Comparison of ENCODE assay signal across 1 cellular context in genomic region chr13:50512602-50513527, GRCh38.
TF ChIP-seq lines count a peak whose summit lies in the region.

No MANE protein-coding gene starts in this region.

TF ChIP-seq in HEK293, 187 proteins besides CTCF, POLR2A, EP300 and RAD21 (continued from another document):
- TF ChIP-seq ZNF792 (tag by site-specific recombination; IDR thresholded peaks at IDR 0.05): no peak
- TF ChIP-seq GLI4 (tag by site-specific recombination; IDR thresholded peaks at IDR 0.05): no peak
- TF ChIP-seq ZNF184 (tag by site-specific recombination; IDR thresholded peaks at IDR 0.05): no peak
- peak; percentile 15 for TF ChIP-seq ZNF335 (tag by site-specific recombination; conservative IDR thresholded peaks at IDR 0.05)
- TF ChIP-seq ZNF416 (tag by site-specific recombination; IDR thresholded peaks at IDR 0.05): no peak
- TF ChIP-seq ZNF449 (tag by site-specific recombination; IDR thresholded peaks at IDR 0.05): no peak
- no peak for TF ChIP-seq OSR2 (tag by site-specific recombination; IDR thresholded peaks at IDR 0.05)
- no peak for TF ChIP-seq ZNF768 (tag by site-specific recombination; IDR thresholded peaks at IDR 0.05)
- TF ChIP-seq PRDM1 (tag by site-specific recombination; IDR thresholded peaks at IDR 0.05): peak; percentile 94
- 0 out of 2 replicates have a peak, but pooled peaks have one; percentile 12 for TF ChIP-seq SP7 (tag by site-specific recombination; IDR thresholded peaks at IDR 0.05)
- 0 out of 2 replicates have a peak, but pooled peaks have one; percentile 32 for TF ChIP-seq ZBTB44 (tag by site-specific recombination; IDR thresholded peaks at IDR 0.05)
- TF ChIP-seq ZNF148 (tag by site-specific recombination; IDR thresholded peaks at IDR 0.05; ENCODE audit: borderline replicate concordance): no peak
- TF ChIP-seq ZNF670 (tag by site-specific recombination; IDR thresholded peaks at IDR 0.05; ENCODE audit: low read depth): no peak
- TF ChIP-seq ZNF521 (tag by site-specific recombination; IDR thresholded peaks at IDR 0.05): no peak
- TF ChIP-seq ZNF280D (tag by site-specific recombination; IDR thresholded peaks at IDR 0.05): no peak
- no peak for TF ChIP-seq MEIS1 (CRISPR knock-in tag; IDR thresholded peaks at IDR 0.05; ENCODE audit: borderline replicate concordance)
- no peak for TF ChIP-seq ZNF302 (tag by site-specific recombination; IDR thresholded peaks at IDR 0.05; ENCODE audit: low read depth)
- TF ChIP-seq ZNF48 (tag by site-specific recombination; IDR thresholded peaks at IDR 0.05): no peak
- peak; percentile 95 for TF ChIP-seq PRDM10 (tag by site-specific recombination; IDR thresholded peaks at IDR 0.05)
- no peak for TF ChIP-seq ZNF324 (tag by site-specific recombination; IDR thresholded peaks at IDR 0.05)
- TF ChIP-seq ZNF791 (tag by site-specific recombination; IDR thresholded peaks at IDR 0.05): no peak
- no peak for TF ChIP-seq YY2 (tag by site-specific recombination; IDR thresholded peaks at IDR 0.05)
- TF ChIP-seq ZBTB17 (tag by site-specific recombination; IDR thresholded peaks at IDR 0.05): no peak
- no peak for TF ChIP-seq ZNF169 (tag by site-specific recombination; IDR thresholded peaks at IDR 0.05)
- peak; percentile 59; the same call in 1 of the 2 replicates for TF ChIP-seq IKZF3 (tag by site-specific recombination; IDR thresholded peaks at IDR 0.05)
- 0 out of 2 replicates have a peak, but pooled peaks have one; percentile 15 for TF ChIP-seq ZSCAN30 (tag by site-specific recombination; IDR thresholded peaks at IDR 0.05)
- TF ChIP-seq ZNF404 (tag by site-specific recombination; IDR thresholded peaks at IDR 0.05): no peak
- no peak for TF ChIP-seq ZNF654 (tag by site-specific recombination; IDR thresholded peaks at IDR 0.05; ENCODE audit: low read depth)
- TF ChIP-seq PRDM4 (tag by site-specific recombination; IDR thresholded peaks at IDR 0.05): peak; percentile 90
- peak; percentile 96 for TF ChIP-seq PRDM6 (tag by site-specific recombination; IDR thresholded peaks at IDR 0.05)
- TF ChIP-seq ZNF341 (tag by site-specific recombination; IDR thresholded peaks at IDR 0.05; ENCODE audit: low read depth): 0 out of 2 replicates have a peak, but pooled peaks have one; percentile 11
- peak; percentile 10; the same call in 1 of the 2 replicates for TF ChIP-seq GLIS1 (tag by site-specific recombination; IDR thresholded peaks at IDR 0.05)
- TF ChIP-seq ZNF18 (tag by site-specific recombination; IDR thresholded peaks at IDR 0.05): no peak
- TF ChIP-seq ZFP41 (tag by site-specific recombination; IDR thresholded peaks at IDR 0.05; ENCODE audit: borderline replicate concordance): no peak
- TF ChIP-seq ZNF777 (tag by site-specific recombination; IDR thresholded peaks at IDR 0.05; ENCODE audit: borderline replicate concordance): no peak
- 0 out of 2 replicates have a peak, but pooled peaks have one; percentile 12 for TF ChIP-seq YY1 (tag by site-specific recombination; IDR thresholded peaks at IDR 0.05)
